32 cellular contexts compared by ENCODE assay signal in genomic region chr19:40237791-40238190, GRCh38. TPM values are rescaled to one million over a fixed set of nuclear protein-coding genes. Genes with fewer than 3 reads are reported as not detected.
"Had no signal": no experiment of that assay in that cellular context is flagged by ENCODE, and none has a peak within 500 bp of the region (broad histone marks: within the 10 kb centered on the region; RNA-seq: fewer than 3 reads in every experiment).

No MANE protein-coding gene starts in this region.

- H3K4me1 Mint-ChIP-seq: immature natural killer cell, mesothelial cell of epicardium, neural progenitor cell had no signal

- H3K27ac ChIP-seq: heart left ventricle, left ventricle myocardium inferior, neural progenitor cell, neutrophil, parathyroid adenoma, psoas muscle, right lobe of liver, suprapubic skin, thoracic aorta, tibial artery, upper lobe of right lung had no signal

- H3K36me3 Mint-ChIP-seq: natural killer cell had no signal

- H3K4me1 ChIP-seq: neural progenitor cell, parathyroid adenoma, psoas muscle, right lobe of liver had no signal

- H3K9me3 ChIP-seq: heart left ventricle, left ventricle myocardium inferior, neutrophil, psoas muscle, right lobe of liver, suprapubic skin, thoracic aorta, tibial artery, upper lobe of right lung had no signal

- H3K4me3 Mint-ChIP-seq: immature natural killer cell; mesothelial cell of epicardium; naive B cell; natural killer cell; nephron progenitor cell; neural progenitor cell; stimulated activated naive CD8-positive, alpha-beta T cell treated with anti-CD3 and anti-CD28 coated beads, Interleukin-15, Interleukin-2, amounts not matched to agents 100 ng/mL and 50 ng/mL, for 24 hours had no signal

- H3K27me3 Mint-ChIP-seq: naive B cell; stimulated activated naive CD8-positive, alpha-beta T cell treated with anti-CD3 and anti-CD28 coated beads, Interleukin-15, Interleukin-2, amounts not matched to agents 100 ng/mL and 50 ng/mL, for 24 hours had no signal

- H3K27ac Mint-ChIP-seq: mesothelial cell of epicardium; natural killer cell; nephron progenitor cell; neural progenitor cell; stimulated activated naive CD8-positive, alpha-beta T cell treated with anti-CD3 and anti-CD28 coated beads, Interleukin-15, Interleukin-2, amounts not matched to agents 100 ng/mL and 50 ng/mL, for 24 hours had no signal

- ATAC-seq: heart left ventricle, natural killer cell, psoas muscle, right lobe of liver, upper lobe of right lung had no signal

- DNase-seq: heart left ventricle; hypothalamus; immature natural killer cell; left ventricle myocardium inferior; mesendoderm; naive B cell; natural killer cell; nephron progenitor cell; occipital lobe; psoas muscle; stimulated activated CD4-positive, alpha-beta T cell treated with anti-CD3 and anti-CD28 coated beads, Interleukin-1b, Interleukin-23, amount 100 ng/mL, for 48 hours; stimulated activated CD4-positive, alpha-beta T cell treated with anti-CD3 and anti-CD28 coated beads, Interleukin-4, amount 100 ng/mL, for 1 hour; stimulated activated naive CD4-positive, alpha-beta T cell; trophoblast cell; upper lobe of right lung had no signal

- H3K27me3 ChIP-seq: heart left ventricle, neural progenitor cell, neutrophil, right lobe of liver, suprapubic skin, tibial artery, upper lobe of right lung had no signal

- H3K36me3 ChIP-seq: neural progenitor cell had no signal

- H3K4me3 ChIP-seq: heart left ventricle, left ventricle myocardium inferior, lung, neural progenitor cell, psoas muscle, right lobe of liver, smooth muscle cell, suprapubic skin, thoracic aorta, tibial artery, upper lobe of right lung had no signal

RNA-seq across cellular contexts. Expression of gene CCNP, which starts 11.3 kb away (rescaled TPM):
- total RNA-seq: mononuclear cell, psoas muscle, skeletal muscle tissue, smooth muscle cell, upper lobe of right lung had no signal

RNA-seq across cellular contexts. Expression of gene TTC9B, which starts 19.6 kb away (rescaled TPM):
- total RNA-seq: heart left ventricle, kidney epithelial cell, left ventricle myocardium inferior, lung, mesothelial cell of epicardium, natural killer cell, osteocyte, posterior vena cava, psoas muscle, right lobe of liver, skeletal muscle tissue, smooth muscle cell, subcutaneous adipose tissue, suprapubic skin, thoracic aorta, upper lobe of right lung had no signal
